In genomic region chr2:143513081-143513480, GRCh38 we compare ENCODE assay signal across 8 cellular contexts.
DNase-seq lines count a peak whose midpoint lies in the region; ATAC-seq and TF ChIP-seq lines count a peak whose summit lies in the region.

No MANE protein-coding gene starts in this region.

- H3K36me3 ChIP-seq in SJCRH30: no peaks in the 10 kb centered on the region

- ATAC-seq in GM18498 (IDR thresholded peaks at IDR 0.05; ENCODE audit: unreplicated experiment) (peak; percentile 72), HG03159 (IDR thresholded peaks at IDR 0.05; ENCODE audit: unreplicated experiment) (peak; percentile 79)

- H3K4me3 Mint-ChIP-seq in neural crest cell: no peak overlapping the region

- H3K4me1 ChIP-seq in SJCRH30: peaks cover 11% of the 10 kb centered on the region

- DNase-seq in AG20443 (ENCODE audit: low spot score) (peak; percentile 76), SJCRH30 (peak; percentile 26 to 74), fibroblast of mammary gland (ENCODE audit: low read depth) (peak; percentile 73), neural crest cell (ENCODE audit: low read depth, low spot score) (peak; percentile 42), cortex of kidney (lab: John Stamatoyannopoulos, UW) (no peak), T1000 (lab: John Stamatoyannopoulos, UW) (no peak)

- no peaks in the 10 kb centered on the region for H3K9me3 ChIP-seq in SJCRH30 (replicated peaks)

- no peak overlapping the region for H3K4me3 ChIP-seq in SJCRH30
- H3K4me3 ChIP-seq in fibroblast of mammary gland (ENCODE audit: control insufficient read depth, low read depth, low read length): no peak overlapping the region

- H3K27ac ChIP-seq in SJCRH30: no peak overlapping the region

- H3K36me3 Mint-ChIP-seq in neural crest cell (ENCODE audit: low read depth): peaks cover 2% of the 10 kb centered on the region

- peaks cover 15% of the 10 kb centered on the region for H3K4me1 Mint-ChIP-seq in neural crest cell

- H3K9me3 Mint-ChIP-seq in neural crest cell: peaks cover 3% of the 10 kb centered on the region

- H3K27ac Mint-ChIP-seq in neural crest cell (ENCODE audit: unreplicated experiment): peak overlapping the region; percentile 4

- no peaks in the 10 kb centered on the region for H3K27me3 ChIP-seq in SJCRH30

- peak; percentile 89 for TF ChIP-seq CTCF in fibroblast of mammary gland (conservative IDR thresholded peaks at IDR 0.05; ENCODE audit: control insufficient read depth, insufficient read depth, low read depth, low read length)
- peak; percentile 76 for TF ChIP-seq CTCF in neural crest cell (conservative IDR thresholded peaks at IDR 0.05)

- no peaks in the 10 kb centered on the region for H3K27me3 Mint-ChIP-seq in neural crest cell (ENCODE audit: low read depth)

Comparison
In these comparisons a context has a peak if more than half of its experiments do, and no peak if none do; other contexts are left out.
1. DNase-seq: peak in AG20443 (single experiment), SJCRH30 (2 of 2), fibroblast of mammary gland (single experiment) and neural crest cell (single experiment); none in cortex of kidney (single experiment) and T1000 (single experiment).